In genomic region chr6:37020426-37021211, GRCh38 we compare ENCODE assay signal across 15 cellular contexts. TPM values are rescaled to one million over a fixed set of nuclear protein-coding genes. Genes with fewer than 3 reads are reported as not detected.
DNase-seq lines count a peak whose midpoint lies in the region; ATAC-seq and TF ChIP-seq lines count a peak whose summit lies in the region.
"Had no signal": no experiment of that assay in that cellular context is flagged by ENCODE, and none has a peak within 500 bp of the region (broad histone marks: within the 10 kb centered on the region; RNA-seq: fewer than 3 reads in every experiment).

No MANE protein-coding gene starts in this region.

- 73 to 83% methylated on average over 12 to 16 of the region's 16 CpGs for WGBS in upper lobe of left lung, 2 donors
- 60 to 95% methylated on average over 3 to 4 of the region's 16 CpGs for WGBS in gastroesophageal sphincter (ENCODE audit: low coverage in 1 of 2), 2 donors

- H3K4me3 Mint-ChIP-seq in activated naive CD8-positive, alpha-beta T cell treated with anti-CD3 and anti-CD28 coated beads, Interleukin-2, amount 10 ng/mL, durations not matched to agents 7 days and 5 days, result no peak overlapping the region
- no peak overlapping the region for H3K4me3 Mint-ChIP-seq in activated naive CD8-positive, alpha-beta T cell treated with anti-CD3 and anti-CD28 coated beads for 36 hours

- no peaks in the 10 kb centered on the region for H3K9me3 Mint-ChIP-seq in activated naive CD8-positive, alpha-beta T cell treated with anti-CD3 and anti-CD28 coated beads, Interleukin-2, amount 10 ng/mL, durations not matched to agents 7 days and 5 days
- no peaks in the 10 kb centered on the region for H3K9me3 Mint-ChIP-seq in activated naive CD8-positive, alpha-beta T cell treated with anti-CD3 and anti-CD28 coated beads for 36 hours

- H3K4me1 Mint-ChIP-seq in activated naive CD8-positive, alpha-beta T cell treated with anti-CD3 and anti-CD28 coated beads, Interleukin-2, amount 10 ng/mL, durations not matched to agents 7 days and 5 days, result peaks cover 69% of the 10 kb centered on the region
- peaks cover 47% of the 10 kb centered on the region for H3K4me1 Mint-ChIP-seq in activated naive CD8-positive, alpha-beta T cell treated with anti-CD3 and anti-CD28 coated beads for 36 hours

- ATAC-seq in activated naive CD8-positive, alpha-beta T cell treated with anti-CD3 and anti-CD28 coated beads, Interleukin-2, amount 10 ng/mL, durations not matched to agents 7 days and 5 days (ENCODE audit: low read depth), result no peak
- ATAC-seq in upper lobe of left lung (ENCODE audit: low FRiP score in 2 of 2), result no peak
- no peak for ATAC-seq in gastroesophageal sphincter
- no peak for ATAC-seq in HG02759 (IDR thresholded peaks at IDR 0.05; ENCODE audit: unreplicated experiment)

- no peak for TF ChIP-seq EP300 in upper lobe of left lung (IDR thresholded peaks at IDR 0.05)
- no peak for TF ChIP-seq EP300 in gastroesophageal sphincter (IDR thresholded peaks at IDR 0.05)

- peaks cover 14% of the 10 kb centered on the region for H3K36me3 Mint-ChIP-seq in activated naive CD8-positive, alpha-beta T cell treated with anti-CD3 and anti-CD28 coated beads, Interleukin-2, amount 10 ng/mL, durations not matched to agents 7 days and 5 days
- H3K36me3 Mint-ChIP-seq in activated naive CD8-positive, alpha-beta T cell treated with anti-CD3 and anti-CD28 coated beads for 36 hours, result no peaks in the 10 kb centered on the region

- TF ChIP-seq CTCF in epithelial cell of esophagus (IDR thresholded peaks at IDR 0.05; ENCODE audit: insufficient read depth, low read depth, low read length, missing control alignments), result peak; percentile 11
- TF ChIP-seq CTCF in upper lobe of left lung (IDR thresholded peaks at IDR 0.05), result no peak
- TF ChIP-seq CTCF in gastroesophageal sphincter (IDR thresholded peaks at IDR 0.05), result no peak

- no peak overlapping the region for H3K27ac ChIP-seq in upper lobe of left lung
- no peak overlapping the region for H3K27ac ChIP-seq in gastroesophageal sphincter
- H3K27ac ChIP-seq: GM23248 had no signal

- H3K4me1 ChIP-seq in upper lobe of left lung (peaks cover 3 to 17% (median 10%) of the 10 kb centered on the region in 4 donors), gastroesophageal sphincter (peaks cover 0 to 33% (median 0%) of the 10 kb centered on the region in 3 donors)

- POLR2A ChIA-PET in activated naive CD8-positive, alpha-beta T cell treated with anti-CD3 and anti-CD28 coated beads, Interleukin-2, amount 10 ng/mL, durations not matched to agents 7 days and 5 days (lab: Charles Lee), result interaction anchor here (0.6 to 16.2 kb wide), 9 partner anchors 21 to 358 kb away, joined by 3 to 372 read pairs (median 13); partner anchors contain the start of gene PIM1

- TF ChIP-seq POLR2A in upper lobe of left lung (IDR thresholded peaks at IDR 0.05) (no peak), gastroesophageal sphincter (IDR thresholded peaks at IDR 0.05) (no peak)

- no peaks in the 10 kb centered on the region for H3K27me3 ChIP-seq in upper lobe of left lung
- no peaks in the 10 kb centered on the region for H3K27me3 ChIP-seq in gastroesophageal sphincter

- no peak overlapping the region for H3K4me3 ChIP-seq in epithelial cell of esophagus (ENCODE audit: low read length)
- H3K4me3 ChIP-seq in upper lobe of left lung, result no peak overlapping the region
- H3K4me3 ChIP-seq in gastroesophageal sphincter, result no peak overlapping the region
- H3K4me3 ChIP-seq: GM23248 had no signal

- H3K36me3 ChIP-seq in upper lobe of left lung (peaks cover 0 to 3% (median 0%) of the 10 kb centered on the region in 4 donors), gastroesophageal sphincter (no peaks in the 10 kb centered on the region)

- H3K27ac Mint-ChIP-seq in activated naive CD8-positive, alpha-beta T cell treated with anti-CD3 and anti-CD28 coated beads, Interleukin-2, amount 10 ng/mL, durations not matched to agents 7 days and 5 days, result peak overlapping the region; percentile 27
- no peak overlapping the region for H3K27ac Mint-ChIP-seq in activated naive CD8-positive, alpha-beta T cell treated with anti-CD3 and anti-CD28 coated beads for 36 hours

- H3K9me3 ChIP-seq in upper lobe of left lung (no peaks in the 10 kb centered on the region), gastroesophageal sphincter (no peaks in the 10 kb centered on the region)

- DNase-seq in activated naive CD8-positive, alpha-beta T cell treated with anti-CD3 and anti-CD28 coated beads, Interleukin-2, amount 10 ng/mL, durations not matched to agents 7 days and 5 days, result no peak
- no peak for DNase-seq in activated naive CD8-positive, alpha-beta T cell treated with anti-CD3 and anti-CD28 coated beads for 36 hours
- DNase-seq in NCI-H510A treated with DMSO at 0.1 percent for 48 hours (lab: John Stamatoyannopoulos, UW) (peak; percentile 80), epithelial cell of esophagus (ENCODE audit: low read depth) (peak; percentile 49), upper lobe of left lung (peak; percentile 48 to 62), hypothalamus (lab: John Stamatoyannopoulos, UW) (no peak)
- DNase-seq: activated CD4-positive, alpha-beta T cell treated with anti-CD3 and anti-CD28 coated beads for 1 hour; AML-193; GM23248; islet precursor cell; retina had no signal

- no peaks in the 10 kb centered on the region for H3K27me3 Mint-ChIP-seq in activated naive CD8-positive, alpha-beta T cell treated with anti-CD3 and anti-CD28 coated beads, Interleukin-2, amount 10 ng/mL, durations not matched to agents 7 days and 5 days
- no peaks in the 10 kb centered on the region for H3K27me3 Mint-ChIP-seq in activated naive CD8-positive, alpha-beta T cell treated with anti-CD3 and anti-CD28 coated beads for 36 hours

RNA-seq across cellular contexts. Expression of gene FGD2, which starts 15.2 kb away (rescaled TPM):
- 10 to 100 TPM in 1 of 2 experiments, 1 to 10 TPM in 1; 9.8 to 12.4 TPM for total RNA-seq in activated naive CD8-positive, alpha-beta T cell treated with anti-CD3 and anti-CD28 coated beads, Interleukin-2, amount 10 ng/mL, durations not matched to agents 7 days and 5 days
- total RNA-seq in activated naive CD8-positive, alpha-beta T cell treated with anti-CD3 and anti-CD28 coated beads for 36 hours, result 1 to 10 TPM; 1.7 to 1.8 TPM
- total RNA-seq in upper lobe of left lung (100 to 1,000 TPM in 3 of 6 donors, 10 to 100 TPM in 3; 50.8 to 204 (median 92.3) TPM), gastroesophageal sphincter (10 to 100 TPM; 11.6 to 34.5 (median 22.5) TPM)
- total RNA-seq: astrocyte, fibroblast of villous mesenchyme, GM23248 had no signal

RNA-seq across cellular contexts. Expression of gene MTCH1, which starts 34.6 kb away (rescaled TPM):
- total RNA-seq in activated naive CD8-positive, alpha-beta T cell treated with anti-CD3 and anti-CD28 coated beads, Interleukin-2, amount 10 ng/mL, durations not matched to agents 7 days and 5 days, result 100 to 1,000 TPM; 135 to 139 TPM
- total RNA-seq in activated naive CD8-positive, alpha-beta T cell treated with anti-CD3 and anti-CD28 coated beads for 36 hours, result 100 to 1,000 TPM; 102 to 103 TPM
- total RNA-seq in upper lobe of left lung (100 to 1,000 TPM; 184 to 283 (median 219) TPM), gastroesophageal sphincter (100 to 1,000 TPM; 185 to 242 (median 199) TPM)

Comparison
In these comparisons a context has a peak if more than half of its experiments do, and no peak if none do; other contexts are left out.
1. DNase-seq: peak in NCI-H510A treated with DMSO at 0.1 percent for 48 hours (single experiment), epithelial cell of esophagus (single experiment) and upper lobe of left lung (2 of 2); none in activated naive CD8-positive, alpha-beta T cell treated with anti-CD3 and anti-CD28 coated beads, Interleukin-2, amount 10 ng/mL, durations not matched to agents 7 days and 5 days (single experiment), activated naive CD8-positive, alpha-beta T cell treated with anti-CD3 and anti-CD28 coated beads for 36 hours (single experiment) and hypothalamus (0 of 51).